In genomic region chr9:126773004-126773607, GRCh38 we compare ENCODE assay signal across 1 cellular context.
TF ChIP-seq lines count a peak whose summit lies in the region.

No MANE protein-coding gene starts in this region.

TF ChIP-seq in IMR-90, 13 proteins besides CTCF, POLR2A, EP300 and RAD21 (continued from another document):
- TF ChIP-seq, protein P1, sequence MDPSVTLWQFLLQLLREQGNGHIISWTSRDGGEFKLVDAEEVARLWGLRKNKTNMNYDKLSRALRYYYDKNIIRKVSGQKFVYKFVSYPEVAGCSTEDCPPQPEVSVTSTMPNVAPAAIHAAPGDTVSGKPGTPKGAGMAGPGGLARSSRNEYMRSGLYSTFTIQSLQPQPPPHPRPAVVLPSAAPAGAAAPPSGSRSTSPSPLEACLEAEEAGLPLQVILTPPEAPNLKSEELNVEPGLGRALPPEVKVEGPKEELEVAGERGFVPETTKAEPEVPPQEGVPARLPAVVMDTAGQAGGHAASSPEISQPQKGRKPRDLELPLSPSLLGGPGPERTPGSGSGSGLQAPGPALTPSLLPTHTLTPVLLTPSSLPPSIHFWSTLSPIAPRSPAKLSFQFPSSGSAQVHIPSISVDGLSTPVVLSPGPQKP (IDR thresholded peaks at IDR 0.05; ENCODE audit: borderline replicate concordance, low read depth, low read length), result no peak
- TF ChIP-seq, protein P2, sequence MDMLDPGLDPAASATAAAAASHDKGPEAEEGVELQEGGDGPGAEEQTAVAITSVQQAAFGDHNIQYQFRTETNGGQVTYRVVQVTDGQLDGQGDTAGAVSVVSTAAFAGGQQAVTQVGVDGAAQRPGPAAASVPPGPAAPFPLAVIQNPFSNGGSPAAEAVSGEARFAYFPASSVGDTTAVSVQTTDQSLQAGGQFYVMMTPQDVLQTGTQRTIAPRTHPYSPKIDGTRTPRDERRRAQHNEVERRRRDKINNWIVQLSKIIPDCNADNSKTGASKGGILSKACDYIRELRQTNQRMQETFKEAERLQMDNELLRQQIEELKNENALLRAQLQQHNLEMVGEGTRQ (IDR thresholded peaks at IDR 0.05; ENCODE audit: low read depth, low read length), result no peak
- TF ChIP-seq NFE2L2 (IDR thresholded peaks at IDR 0.05; ENCODE audit: low read depth, low read length) (no peak), CHD1 (IDR thresholded peaks at IDR 0.05; ENCODE audit: low read depth, low read length) (no peak), MAFK (IDR thresholded peaks at IDR 0.05; ENCODE audit: low read depth, low read length) (no peak), SMC3 (IDR thresholded peaks at IDR 0.05; ENCODE audit: low read depth, low read length) (no peak), MXI1 (IDR thresholded peaks at IDR 0.05; ENCODE audit: borderline replicate concordance, low read depth, low read length) (no peak), CEBPB (IDR thresholded peaks at IDR 0.05; ENCODE audit: low read depth, low read length) (no peak), RCOR1 (IDR thresholded peaks at IDR 0.05; ENCODE audit: insufficient replicate concordance, low read length) (no peak)
